Comparison of ENCODE assay signal across 9 cellular contexts in the genomic region with DNA sequence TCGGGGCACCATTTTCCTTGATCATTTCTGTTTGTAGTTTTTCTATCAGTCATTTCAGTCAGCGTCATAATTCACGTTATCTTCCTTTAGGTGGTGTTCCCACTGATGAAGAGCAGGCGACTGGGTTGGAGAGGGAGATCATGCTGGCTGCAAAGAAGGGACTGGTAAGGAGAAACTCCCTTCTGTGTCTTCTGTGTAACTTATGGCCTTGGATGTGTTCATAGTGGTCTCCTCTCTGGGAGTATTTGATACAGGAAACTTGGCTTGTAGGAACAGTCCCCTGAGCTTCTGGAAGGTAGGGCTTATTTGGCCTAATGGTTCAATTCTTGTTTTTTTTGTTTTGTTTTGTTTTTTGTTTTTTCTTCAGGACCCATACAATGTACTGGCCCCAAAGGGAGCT. TPM values are rescaled to one million over a fixed set of nuclear protein-coding genes. Genes with fewer than 3 reads are reported as not detected.
DNase-seq lines count a peak whose midpoint lies in the region; ATAC-seq and TF ChIP-seq lines count a peak whose summit lies in the region.
"Had no signal": no experiment of that assay in that cellular context is flagged by ENCODE, and none has a peak within 500 bp of the region (broad histone marks: within the 10 kb centered on the region; RNA-seq: fewer than 3 reads in every experiment).

No MANE protein-coding gene starts in this region.

- no peaks in the 10 kb centered on the region; the same call in none of the 2 replicates for H3K27me3 Mint-ChIP-seq in HFFc6 (ENCODE audit: insufficient read depth)

- no peak for TF ChIP-seq CTCF in 22Rv1 (IDR thresholded peaks at IDR 0.05)
- no peak for TF ChIP-seq CTCF in HFFc6 (IDR thresholded peaks at IDR 0.05)
- TF ChIP-seq CTCF in breast epithelium (IDR thresholded peaks at IDR 0.05), result no peak

- H3K27ac ChIP-seq in 22Rv1 (peak overlapping the region; percentile 81), breast epithelium (peak overlapping the region in 1 of 2 donors; percentile 95)

- H3K4me1 ChIP-seq in breast epithelium, result peaks cover 0 to 5% of the 10 kb centered on the region in 2 donors
- H3K4me1 ChIP-seq in mucosa of stomach (ENCODE audit: control insufficient read depth, insufficient read depth, low read length), result peaks cover 11% of the 10 kb centered on the region

- H3K9ac ChIP-seq in mucosa of stomach (ENCODE audit: low read length), result peak overlapping the region; percentile 97

- peak overlapping the region; percentile 90 for H3K27ac Mint-ChIP-seq in HFFc6

- peaks cover 25% of the 10 kb centered on the region for H3K36me3 Mint-ChIP-seq in HFFc6 (ENCODE audit: low read depth)

- H3K4me1 Mint-ChIP-seq in HFFc6 (ENCODE audit: low read depth), result peaks cover 19% of the 10 kb centered on the region

- DNase-seq in HFFc6 (no peak), breast epithelium (ENCODE audit: low spot score in 2 of 2) (no peak), NCI-H82 treated with DMSO at 0.1 percent for 48 hours (lab: John Stamatoyannopoulos, UW; ENCODE audit: unreplicated experiment) (no peak)
- DNase-seq: stimulated activated CD4-positive, alpha-beta T cell treated with anti-CD3 and anti-CD28 coated beads, Interleukin-12 subunit alpha, Interleukin-12 subunit beta, amount 100 ng/mL, for 4 hours had no signal

- H3K27me3 ChIP-seq in breast epithelium, result no peaks in the 10 kb centered on the region
- no peaks in the 10 kb centered on the region for H3K27me3 ChIP-seq in mucosa of stomach (ENCODE audit: control insufficient read depth, insufficient read depth, low read length)

- ATAC-seq in GM21390 (IDR thresholded peaks at IDR 0.05; ENCODE audit: unreplicated experiment) (no peak), GM18907 (IDR thresholded peaks at IDR 0.05; ENCODE audit: unreplicated experiment) (no peak), GM19023 (IDR thresholded peaks at IDR 0.05; ENCODE audit: unreplicated experiment) (no peak)

- H3K4me3 ChIP-seq in breast epithelium, result peak overlapping the region; percentile 93 to 99 (median 97)
- peak overlapping the region; percentile 91 for H3K4me3 ChIP-seq in mucosa of stomach (ENCODE audit: low read length)

- H3K36me3 ChIP-seq in breast epithelium (no peaks in the 10 kb centered on the region), mucosa of stomach (ENCODE audit: control insufficient read depth, insufficient read depth, low read length) (peaks cover 7% of the 10 kb centered on the region)

- intact Hi-C loops in breast epithelium (cut with DNase I; ENCODE audit: low total_unique reads), result loop anchor here (10.0 kb wide), 1 partner anchor 828 kb away; no protein-coding TSS in a partner anchor

- no peak for TF ChIP-seq POLR2A in breast epithelium (IDR thresholded peaks at IDR 0.05)

- H3K4me3 Mint-ChIP-seq in HFFc6, result peak overlapping the region; percentile 91

- no peaks in the 10 kb centered on the region for H3K9me3 Mint-ChIP-seq in HFFc6

- H3K9me3 ChIP-seq in breast epithelium, result no peaks in the 10 kb centered on the region
- no peaks in the 10 kb centered on the region for H3K9me3 ChIP-seq in mucosa of stomach (ENCODE audit: control insufficient read depth, low read length)

RNA-seq across cellular contexts. Expression of a gene that starts 1.1 kb away (rescaled TPM):
- 100 to 1,000 TPM; 162 to 215 (median 182) TPM for total RNA-seq in HFFc6 (2021; fragmentation: NEBNext Ultra II Directional; extraction: Animal tissue kit (Norgen Biotek cat#: 25700))
- 100 to 1,000 TPM; 352 to 396 (median 362) TPM for total RNA-seq in breast epithelium

RNA-seq across cellular contexts. Expression of a gene that starts 16.9 kb away (rescaled TPM):
- 10 to 100 TPM; 63.9 to 76.2 (median 69.2) TPM for total RNA-seq in HFFc6 (2021; fragmentation: NEBNext Ultra II Directional; extraction: Animal tissue kit (Norgen Biotek cat#: 25700))
- total RNA-seq in breast epithelium, result 10 to 100 TPM; 59.6 to 74.6 (median 61.9) TPM

RNA-seq across cellular contexts. Expression of a gene that starts 22.5 kb away (rescaled TPM):
- total RNA-seq in HFFc6 (2021; fragmentation: NEBNext Ultra II Directional; extraction: Animal tissue kit (Norgen Biotek cat#: 25700)), result 1 to 10 TPM in 4 of 6 experiments, under 1 TPM in 2; 0.88 to 2.6 (median 1.2) TPM
- total RNA-seq in breast epithelium, result 10 to 100 TPM; 11.2 to 49.5 (median 27.9) TPM

RNA-seq across cellular contexts. Expression of a gene that starts 57.3 kb away (rescaled TPM):
- total RNA-seq in HFFc6 (2021; fragmentation: NEBNext Ultra II Directional; extraction: Animal tissue kit (Norgen Biotek cat#: 25700)), result 1 to 10 TPM; 3.6 to 5.4 (median 4.3) TPM
- total RNA-seq in breast epithelium, result 100 to 1,000 TPM in 1 of 3 donors, 10 to 100 TPM in 2; 34.2 to 168 (median 78.2) TPM
